ENCODE assay signal across 14 cellular contexts in the genomic region with DNA sequence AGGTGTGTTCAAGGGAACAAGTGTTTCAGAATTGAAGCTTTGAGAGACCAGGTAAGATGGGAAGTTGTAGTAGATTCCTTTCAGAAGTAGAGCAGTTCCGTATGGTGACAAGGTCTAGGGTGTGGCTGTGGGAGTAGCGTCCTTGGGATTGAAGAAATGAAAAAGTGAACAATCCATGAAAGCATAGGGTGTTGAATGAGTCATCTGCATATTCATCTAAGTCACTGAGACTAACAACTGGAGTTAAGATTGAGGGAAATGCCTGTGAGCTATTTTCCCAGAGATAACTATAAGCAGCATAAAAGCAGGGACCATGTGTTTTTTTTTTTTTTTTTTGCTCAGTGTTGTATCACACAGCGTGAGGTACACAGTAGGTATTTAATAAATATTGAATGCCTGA.
A peak's percentile ranks its signal among the peaks of the same experiment; 100 is the strongest.
DNase-seq lines count a peak whose midpoint lies in the region; ATAC-seq, FAIRE-seq and TF ChIP-seq lines count a peak whose summit lies in the region.
"Had no signal": no experiment of that assay in that cellular context is flagged by ENCODE, and none has a peak within 500 bp of the region (broad histone marks: within the 10 kb centered on the region; RNA-seq: fewer than 3 reads in every experiment).

No MANE protein-coding gene starts in this region.

- H3K36me3 ChIP-seq in HEK293 (ENCODE audit: control insufficient read depth in 2 of 2, insufficient read depth in 1 of 2, low read length in 2 of 2), result peaks cover 0 to 5% of the 10 kb centered on the region in 2 experiments; a peak in 1 of 3 replicates
- no peaks in the 10 kb centered on the region for H3K36me3 ChIP-seq in astrocyte (ENCODE audit: insufficient read depth, low read length)

- peak overlapping the region; percentile 50 for H3K27ac Mint-ChIP-seq in CD4-positive, alpha-beta T cell
- H3K27ac Mint-ChIP-seq in astrocyte (ENCODE audit: unreplicated experiment) (peak overlapping the region; percentile 50), memory B cell (peak overlapping the region; percentile 71), T-cell (peak overlapping the region in 1 of 2 donors; percentile 0), immature natural killer cell (peak overlapping the region in 1 of 6 donors; percentile 3)
- H3K27ac Mint-ChIP-seq: activated naive CD8-positive, alpha-beta T cell treated with anti-CD3 and anti-CD28 coated beads for 36 hours had no signal

- no peak for FAIRE-seq in astrocyte (lab: Jason Lieb, UNC)

- peaks cover 16% of the 10 kb centered on the region for H3K4me1 Mint-ChIP-seq in CD4-positive, alpha-beta T cell (ENCODE audit: low read depth)
- peaks cover 6% of the 10 kb centered on the region for H3K4me1 Mint-ChIP-seq in astrocyte (ENCODE audit: low read depth, unreplicated experiment)
- peaks cover 12% of the 10 kb centered on the region for H3K4me1 Mint-ChIP-seq in memory B cell
- peaks cover 9 to 18% (median 17%) of the 10 kb centered on the region in 3 donors for H3K4me1 Mint-ChIP-seq in T-cell
- peaks cover 6 to 9% of the 10 kb centered on the region in 2 donors for H3K4me1 Mint-ChIP-seq in immature natural killer cell

- no peak overlapping the region for H3K4me2 ChIP-seq in astrocyte (ENCODE audit: low read length)

- intact Hi-C loops in CD4-positive, alpha-beta T cell (cut with DNase I, micrococcal nuclease), result loop anchor here in 1 of 2 experiments (10.0 kb wide), 1 partner anchor 139 kb away; the partner anchor contains the start of genes PHTF2 and TMEM60

- H3K9me3 Mint-ChIP-seq in CD4-positive, alpha-beta T cell, result no peaks in the 10 kb centered on the region
- H3K9me3 Mint-ChIP-seq in astrocyte (ENCODE audit: unreplicated experiment), result no peaks in the 10 kb centered on the region
- H3K9me3 Mint-ChIP-seq in memory B cell, result no peaks in the 10 kb centered on the region
- no peaks in the 10 kb centered on the region for H3K9me3 Mint-ChIP-seq in T-cell
- no peaks in the 10 kb centered on the region for H3K9me3 Mint-ChIP-seq in immature natural killer cell
- H3K9me3 Mint-ChIP-seq: activated naive CD8-positive, alpha-beta T cell treated with anti-CD3 and anti-CD28 coated beads for 36 hours had no signal

- H4K20me1 ChIP-seq in astrocyte (ENCODE audit: insufficient read depth, low read length), result no peaks in the 10 kb centered on the region

- peaks cover 20% of the 10 kb centered on the region for H3K36me3 Mint-ChIP-seq in CD4-positive, alpha-beta T cell (ENCODE audit: low read depth)
- H3K36me3 Mint-ChIP-seq in astrocyte (ENCODE audit: low read depth, unreplicated experiment) (peaks cover 2% of the 10 kb centered on the region), memory B cell (peaks cover 14% of the 10 kb centered on the region), T-cell (peaks cover 23% of the 10 kb centered on the region), immature natural killer cell (peaks cover 4 to 12% (median 8%) of the 10 kb centered on the region in 3 donors)

- no peak overlapping the region for H3K27ac ChIP-seq in CD4-positive, alpha-beta T cell (ENCODE audit: low read depth, low read length)
- H3K27ac ChIP-seq in HEK293 (ENCODE audit: extremely low read depth, low read depth, low read length) (no peak overlapping the region), astrocyte (ENCODE audit: low read depth, low read length) (no peak overlapping the region)

- peaks cover 2% of the 10 kb centered on the region; the same call in 1 of the 2 replicates for H3K4me1 ChIP-seq in HEK293 (ENCODE audit: control insufficient read depth, insufficient read depth, low read length)
- no peaks in the 10 kb centered on the region for H3K4me1 ChIP-seq in astrocyte (ENCODE audit: insufficient read depth, low read length)

- H3K4me3 Mint-ChIP-seq in CD4-positive, alpha-beta T cell, result no peak overlapping the region
- no peak overlapping the region for H3K4me3 Mint-ChIP-seq in astrocyte (ENCODE audit: unreplicated experiment)
- H3K4me3 Mint-ChIP-seq in memory B cell, result no peak overlapping the region
- H3K4me3 Mint-ChIP-seq in T-cell, result no peak overlapping the region
- no peak overlapping the region for H3K4me3 Mint-ChIP-seq in immature natural killer cell
- H3K4me3 Mint-ChIP-seq: activated naive CD8-positive, alpha-beta T cell treated with anti-CD3 and anti-CD28 coated beads for 36 hours had no signal

- H3K27me3 Mint-ChIP-seq in CD4-positive, alpha-beta T cell, result no peaks in the 10 kb centered on the region
- H3K27me3 Mint-ChIP-seq in astrocyte (ENCODE audit: low read depth, unreplicated experiment) (no peaks in the 10 kb centered on the region), memory B cell (no peaks in the 10 kb centered on the region), T-cell (no peaks in the 10 kb centered on the region), immature natural killer cell (ENCODE audit: low read depth in 3 of 3) (peaks cover 0 to 2% (median 0%) of the 10 kb centered on the region in 3 donors)
- H3K27me3 Mint-ChIP-seq: activated naive CD8-positive, alpha-beta T cell treated with anti-CD3 and anti-CD28 coated beads for 36 hours had no signal

- H3K79me2 ChIP-seq in astrocyte (ENCODE audit: insufficient read depth, low read length), result no peaks in the 10 kb centered on the region

- no peak for TF ChIP-seq CTCF in CD4-positive, alpha-beta T cell (IDR thresholded peaks at IDR 0.05)
- TF ChIP-seq CTCF in HEK293 (tag by site-specific recombination; IDR thresholded peaks at IDR 0.05) (no peak), astrocyte (IDR thresholded peaks at IDR 0.05; ENCODE audit: insufficient read depth, low read depth, low read length) (no peak)

- H3K9ac ChIP-seq in astrocyte (ENCODE audit: low read length), result no peak overlapping the region

- H3K27me3 ChIP-seq in CD4-positive, alpha-beta T cell (ENCODE audit: control insufficient read depth, insufficient read depth, low read length), result no peaks in the 10 kb centered on the region
- H3K27me3 ChIP-seq in astrocyte (ENCODE audit: insufficient read depth, low read length), result no peaks in the 10 kb centered on the region

- POLR2A ChIA-PET in CD4-positive, alpha-beta T cell (lab: Charles Lee), result interaction anchor here (0.6 to 0.8 kb wide), 2 partner anchors 16 to 202 kb away, joined by 3 to 4 read pairs; no protein-coding TSS in a partner anchor
- POLR2A ChIA-PET in HEK293 (lab: Yijun Ruan, JAX) (interaction anchor here (1.0 kb wide), 1 partner anchor 86 kb away, joined by 3 read pairs; no protein-coding TSS in a partner anchor), T-cell (lab: Charles Lee) (interaction anchor here in 1 of 2 donors (0.6 to 1.0 kb wide), 2 partner anchors 24 to 154 kb away, joined by 3 read pairs; no protein-coding TSS in a partner anchor)

- H3K4me3 ChIP-seq in HEK293 (ENCODE audit: low read depth, low read length) (no peak overlapping the region), astrocyte (ENCODE audit: insufficient read depth, low read depth, low read length) (no peak overlapping the region)

- ATAC-seq in CD4-positive, alpha-beta T cell (ENCODE audit: poor library complexity), result no peak
- ATAC-seq in memory B cell (ENCODE audit: low read depth) (no peak), HG03439 (IDR thresholded peaks at IDR 0.05; ENCODE audit: unreplicated experiment) (no peak), T-cell (replicated peaks in 1 of 4) (no peak)

- H3K9me3 ChIP-seq in CD4-positive, alpha-beta T cell (ENCODE audit: control insufficient read depth, low read length), result no peaks in the 10 kb centered on the region
- no peaks in the 10 kb centered on the region for H3K9me3 ChIP-seq in HEK293 (ENCODE audit: control insufficient read depth, insufficient read depth, low read depth, low read length)
- H3K9me3 ChIP-seq in astrocyte (ENCODE audit: insufficient read depth, low read depth, low read length), result no peaks in the 10 kb centered on the region

- CTCF ChIA-PET in CD4-positive, alpha-beta T cell (lab: Charles Lee), result interaction anchor here (0.7 to 1.8 kb wide), 3 partner anchors 10 to 855 kb away, joined by 3 to 4 read pairs (median 4); partner anchors contain the start of genes PHTF2 and TMEM60
- CTCF ChIA-PET in HEK293 (lab: Yijun Ruan, JAX) (interaction anchor here (0.6 to 2.7 kb wide), 2 partner anchors 21 to 282 kb away, joined by 3 to 13 read pairs; no protein-coding TSS in a partner anchor), T-cell (lab: Charles Lee) (interaction anchor here (0.6 to 0.9 kb wide), 3 partner anchors 16 to 282 kb away, joined by 3 to 6 read pairs (median 3); no protein-coding TSS in a partner anchor)

- DNase-seq in CD4-positive, alpha-beta T cell, result no peak
- peak; percentile 58 for DNase-seq in astrocyte (ENCODE audit: low read depth)
- DNase-seq in memory B cell (ENCODE audit: low spot score in 2 of 2), result no peak
- no peak for DNase-seq in SK-N-DZ (ENCODE audit: low spot score)
- DNase-seq in T-cell, result no peak
- DNase-seq in immature natural killer cell, result no peak
- DNase-seq: activated naive CD8-positive, alpha-beta T cell treated with anti-CD3 and anti-CD28 coated beads for 36 hours; DMS79; islet precursor cell; Kasumi-1; SHP77 treated with DMSO at 0.1 percent for 48 hours; stimulated activated CD4-positive, alpha-beta T cell treated with anti-CD3 and anti-CD28 coated beads, Interleukin-1b, Interleukin-23, amount 100 ng/mL, for 48 hours had no signal

- no peak overlapping the region for H2AFZ ChIP-seq in astrocyte (ENCODE audit: low read depth, low read length)

TF ChIP-seq in HEK293, 187 proteins besides CTCF, POLR2A, EP300 and RAD21:
- TF ChIP-seq ZNF311 (tag by site-specific recombination; IDR thresholded peaks at IDR 0.05; ENCODE audit: borderline replicate concordance), result no peak
- peak; percentile 36; the same call in 1 of the 2 replicates for TF ChIP-seq ZNF629 (tag by site-specific recombination; IDR thresholded peaks at IDR 0.05)
- TF ChIP-seq FEZF1 (tag by site-specific recombination; IDR thresholded peaks at IDR 0.05), result peak; percentile 73
- TF ChIP-seq ZBTB17 (tag by site-specific recombination; IDR thresholded peaks at IDR 0.05), result 0 out of 2 replicates have a peak, but pooled peaks have one; percentile 15
